In genomic region chr4:116015549-116015948, GRCh38 we compare ENCODE assay signal across 26 cellular contexts.
DNase-seq lines count a peak whose midpoint lies in the region; ATAC-seq and TF ChIP-seq lines count a peak whose summit lies in the region.
"Had no signal": no experiment of that assay in that cellular context is flagged by ENCODE, and none has a peak within 500 bp of the region (broad histone marks: within the 10 kb centered on the region; RNA-seq: fewer than 3 reads in every experiment).

No MANE protein-coding gene starts in this region.

- H3K9ac ChIP-seq in liver (ENCODE audit: low read depth in 1 of 2, low read length in 2 of 2) (no peak overlapping the region), endodermal cell (ENCODE audit: extremely low read depth, low read length, poor library complexity, severe bottlenecking) (no peak overlapping the region)

- peak overlapping the region in 2 of 3 donors; percentile 9 to 29 for H3K4me3 ChIP-seq in liver (ENCODE audit: low read depth in 1 of 3, low read length in 3 of 3)
- H3K4me3 ChIP-seq in right lobe of liver, result no peak overlapping the region
- H3K4me3 ChIP-seq in RWPE2 (ENCODE audit: severe bottlenecking), result no peak overlapping the region
- peak overlapping the region; percentile 3 for H3K4me3 ChIP-seq in endodermal cell (ENCODE audit: low read length)
- H3K4me3 ChIP-seq in lower leg skin (ENCODE audit: low read depth, poor library complexity, severe bottlenecking), result no peak overlapping the region
- H3K4me3 ChIP-seq: dorsolateral prefrontal cortex, gastrocnemius medialis had no signal

- DNase-seq in right lobe of liver (no peak), RWPE2 (ENCODE audit: low spot score) (no peak), endodermal cell (no peak), lower leg skin (ENCODE audit: low spot score in 2 of 2) (no peak), CD14-positive monocyte (ENCODE audit: low spot score) (no peak)
- DNase-seq in effector CD8-positive, alpha-beta T cell (lab: John Stamatoyannopoulos, UW), result no peak
- DNase-seq: activated CD4-positive, alpha-beta memory T cell treated with anti-CD3 and anti-CD28 coated beads, Interleukin-2, amount 10 ng/mL, durations not matched to agents 7 days and 5 days; activated CD8-positive, alpha-beta memory T cell treated with anti-CD3 and anti-CD28 coated beads, Interleukin-2, amount 50 U/mL, for 4 hours; activated naive CD4-positive, alpha-beta T cell treated with anti-CD3 and anti-CD28 coated beads for 36 hours; C1 segment of cervical spinal cord; Caco-2; DMS79 treated with DMSO at 0.1 percent for 48 hours; dorsolateral prefrontal cortex; GOT3; KG1; left colon; NCI-H2107; NCI-H82; substantia nigra had no signal

- intact Hi-C loops in right lobe of liver (cut with DNase I), result no loop called here
- intact Hi-C loops in lower leg skin (cut with DNase I; ENCODE audit: low total_unique reads), result no loop called here
- intact Hi-C loops in CD14-positive monocyte (cut with micrococcal nuclease), result no loop called here

- 86% methylated on average over 5 of the region's 5 CpGs for WGBS in liver
- WGBS in right lobe of liver (ENCODE audit: insufficient coverage, low coverage, low lambda C conversion rate, missing lambda C conversion rate), result 72% methylated on average over 5 of the region's 5 CpGs
- WGBS in endodermal cell (ENCODE audit: insufficient coverage in 1 of 2, insufficient read length in 1 of 2), 2 experiments, result 90 to 94% methylated on average over 4 to 5 of the region's 5 CpGs
- WGBS in lower leg skin, 2 donors, result 84 to 94% methylated on average over 5 of the region's 5 CpGs

- H3K36me3 ChIP-seq in liver (ENCODE audit: control insufficient read depth in 4 of 4, insufficient read depth in 3 of 4, low read depth in 1 of 4, low read length in 3 of 4), result no peaks in the 10 kb centered on the region
- H3K36me3 ChIP-seq in right lobe of liver, result no peaks in the 10 kb centered on the region
- H3K36me3 ChIP-seq in RWPE2 (ENCODE audit: low read depth), result no peaks in the 10 kb centered on the region
- H3K36me3 ChIP-seq in endodermal cell (ENCODE audit: control insufficient read depth, insufficient read depth, low read length), result no peaks in the 10 kb centered on the region
- H3K36me3 ChIP-seq: brain microvascular endothelial cell, gastrocnemius medialis had no signal

- H3K4me1 ChIP-seq in liver (ENCODE audit: control insufficient read depth in 4 of 4, insufficient read depth in 4 of 4, low read length in 3 of 4), result no peaks in the 10 kb centered on the region
- H3K4me1 ChIP-seq in right lobe of liver, result no peaks in the 10 kb centered on the region
- H3K4me1 ChIP-seq in RWPE2 (ENCODE audit: insufficient read depth, poor library complexity, severe bottlenecking), result no peaks in the 10 kb centered on the region
- H3K4me1 ChIP-seq in endodermal cell (ENCODE audit: control insufficient read depth, insufficient read depth, low read length), result no peaks in the 10 kb centered on the region
- H3K4me1 ChIP-seq: Caco-2, gastrocnemius medialis had no signal

- H3K4me1 Mint-ChIP-seq in endodermal cell (no peaks in the 10 kb centered on the region), CD14-positive monocyte (no peaks in the 10 kb centered on the region)
- H3K4me1 Mint-ChIP-seq: activated CD4-positive, alpha-beta memory T cell treated with anti-CD3 and anti-CD28 coated beads, Interleukin-2, amount 10 ng/mL, durations not matched to agents 7 days and 5 days; stimulated activated effector memory CD8-positive, alpha-beta T cell treated with anti-CD3 and anti-CD28 coated beads, Interleukin-12 subunit alpha, Interleukin-12 subunit beta, amount 100 ng/mL, for 72 hours had no signal

- ATAC-seq in right lobe of liver (no peak), RWPE2 (ENCODE audit: low read depth) (no peak), GM21528 (IDR thresholded peaks at IDR 0.05; ENCODE audit: low FRiP score, unreplicated experiment) (no peak)
- ATAC-seq: gastrocnemius medialis; left colon; stimulated activated effector memory CD8-positive, alpha-beta T cell treated with anti-CD3 and anti-CD28 coated beads, Interleukin-12 subunit alpha, Interleukin-12 subunit beta, amount 100 ng/mL, for 72 hours had no signal

- H3K27ac ChIP-seq in liver (ENCODE audit: low read depth in 1 of 2, low read length in 2 of 2) (no peak overlapping the region), right lobe of liver (no peak overlapping the region), RWPE2 (ENCODE audit: poor library complexity, severe bottlenecking) (peak overlapping the region; percentile 55), endodermal cell (ENCODE audit: low read depth, low read length) (no peak overlapping the region)
- H3K27ac ChIP-seq: 22Rv1, brain microvascular endothelial cell, dorsolateral prefrontal cortex, gastrocnemius medialis had no signal

- H3K36me3 Mint-ChIP-seq in endodermal cell (ENCODE audit: low read depth) (peaks cover 32% of the 10 kb centered on the region), CD14-positive monocyte (no peaks in the 10 kb centered on the region)
- H3K36me3 Mint-ChIP-seq: stimulated activated effector memory CD8-positive, alpha-beta T cell treated with anti-CD3 and anti-CD28 coated beads, Interleukin-12 subunit alpha, Interleukin-12 subunit beta, amount 100 ng/mL, for 72 hours had no signal

- TF ChIP-seq CTCF in liver (IDR thresholded peaks at IDR 0.05; ENCODE audit: low read depth, low read length, missing input control) (no peak), right lobe of liver (IDR thresholded peaks at IDR 0.05) (no peak), RWPE2 (IDR thresholded peaks at IDR 0.05; ENCODE audit: poor library complexity, severe bottlenecking) (no peak), endodermal cell (conservative IDR thresholded peaks at IDR 0.05) (no peak), lower leg skin (IDR thresholded peaks at IDR 0.05) (no peak), CD14-positive monocyte (IDR thresholded peaks at IDR 0.05) (no peak)

- no peak for TF ChIP-seq RAD21 in liver (IDR thresholded peaks at IDR 0.05)

- TF ChIP-seq POLR2A in right lobe of liver (IDR thresholded peaks at IDR 0.05) (no peak), lower leg skin (IDR thresholded peaks at IDR 0.05) (no peak)

- H3K27me3 ChIP-seq in liver (ENCODE audit: control insufficient read depth in 4 of 4, insufficient read depth in 4 of 4, low read length in 3 of 4) (no peaks in the 10 kb centered on the region), right lobe of liver (no peaks in the 10 kb centered on the region), RWPE2 (ENCODE audit: insufficient read depth, poor library complexity, severe bottlenecking) (no peaks in the 10 kb centered on the region), endodermal cell (ENCODE audit: control insufficient read depth, insufficient read depth, low read length, poor library complexity, severe bottlenecking) (no peaks in the 10 kb centered on the region)
- H3K27me3 ChIP-seq: brain microvascular endothelial cell, dorsolateral prefrontal cortex, gastrocnemius medialis had no signal

- H3K9me3 Mint-ChIP-seq in endodermal cell (peaks cover 82% of the 10 kb centered on the region), CD14-positive monocyte (peaks cover 20 to 58% (median 42%) of the 10 kb centered on the region in 7 donors)

- H3K27me3 Mint-ChIP-seq in endodermal cell (ENCODE audit: insufficient read depth) (peaks cover 2% of the 10 kb centered on the region), CD14-positive monocyte (ENCODE audit: low read depth in 3 of 3) (peaks cover 0 to 4% (median 0%) of the 10 kb centered on the region in 3 donors)
- H3K27me3 Mint-ChIP-seq: activated CD4-positive, alpha-beta memory T cell treated with anti-CD3 and anti-CD28 coated beads, Interleukin-2, amount 10 ng/mL, durations not matched to agents 7 days and 5 days had no signal

- no peak overlapping the region for H3K27ac Mint-ChIP-seq in endodermal cell
- H3K27ac Mint-ChIP-seq in CD14-positive monocyte, result no peak overlapping the region
- H3K27ac Mint-ChIP-seq: activated CD4-positive, alpha-beta memory T cell treated with anti-CD3 and anti-CD28 coated beads, Interleukin-2, amount 10 ng/mL, durations not matched to agents 7 days and 5 days; activated naive CD4-positive, alpha-beta T cell treated with anti-CD3 and anti-CD28 coated beads for 36 hours; activated T-helper 1 cell treated with anti-CD3 and anti-CD28 coated beads, Interleukin-12 subunit alpha, Interleukin-12 subunit beta, Interleukin-2, Interleukin-4 antibody, amounts not matched to agents 30 ng/mL and 10 ng/mL and 1 ng/mL, durations not matched to agents 14 hours and 24 hours and 36 hours; stimulated activated effector memory CD8-positive, alpha-beta T cell treated with anti-CD3 and anti-CD28 coated beads, Interleukin-12 subunit alpha, Interleukin-12 subunit beta, amount 100 ng/mL, for 72 hours had no signal

- H3K9me3 ChIP-seq in liver (ENCODE audit: control insufficient read depth in 4 of 4, low read length in 3 of 4), result peaks cover 0 to 30% (median 16%) of the 10 kb centered on the region in 4 donors
- no peaks in the 10 kb centered on the region for H3K9me3 ChIP-seq in right lobe of liver
- H3K9me3 ChIP-seq in RWPE2 (ENCODE audit: severe bottlenecking), result peaks cover 26% of the 10 kb centered on the region
- H3K9me3 ChIP-seq in endodermal cell (ENCODE audit: control insufficient read depth, low read length), result peaks cover 60% of the 10 kb centered on the region
- H3K9me3 ChIP-seq: gastrocnemius medialis had no signal

- H3K4me3 Mint-ChIP-seq in endodermal cell (no peak overlapping the region), CD14-positive monocyte (no peak overlapping the region)
- H3K4me3 Mint-ChIP-seq: activated CD4-positive, alpha-beta memory T cell treated with anti-CD3 and anti-CD28 coated beads, Interleukin-2, amount 10 ng/mL, durations not matched to agents 7 days and 5 days; activated naive CD4-positive, alpha-beta T cell treated with anti-CD3 and anti-CD28 coated beads for 36 hours; activated T-helper 1 cell treated with anti-CD3 and anti-CD28 coated beads, Interleukin-12 subunit alpha, Interleukin-12 subunit beta, Interleukin-2, Interleukin-4 antibody, amounts not matched to agents 30 ng/mL and 10 ng/mL and 1 ng/mL, durations not matched to agents 14 hours and 24 hours and 36 hours; stimulated activated effector memory CD8-positive, alpha-beta T cell treated with anti-CD3 and anti-CD28 coated beads, Interleukin-12 subunit alpha, Interleukin-12 subunit beta, amount 100 ng/mL, for 72 hours had no signal

TF ChIP-seq in liver, 16 proteins besides CTCF, POLR2A, EP300 and RAD21 (continues in another document):
- no peak for TF ChIP-seq ATF3 (IDR thresholded peaks at IDR 0.05)
- TF ChIP-seq HNF4A (conservative IDR thresholded peaks at IDR 0.05), result no peak
- TF ChIP-seq NR2F2 (IDR thresholded peaks at IDR 0.05), result no peak
- no peak for TF ChIP-seq FOXA1 (IDR thresholded peaks at IDR 0.05)

Comparison
In these comparisons a context has a peak if more than half of its experiments do, and no peak if none do; other contexts are left out.
1. H3K4me3 ChIP-seq: peak in liver (2 of 3) and endodermal cell (single experiment); none in right lobe of liver (0 of 3), RWPE2 (single experiment) and lower leg skin (single experiment).